ENCODE assay signal across 8 cellular contexts in the genomic region with DNA sequence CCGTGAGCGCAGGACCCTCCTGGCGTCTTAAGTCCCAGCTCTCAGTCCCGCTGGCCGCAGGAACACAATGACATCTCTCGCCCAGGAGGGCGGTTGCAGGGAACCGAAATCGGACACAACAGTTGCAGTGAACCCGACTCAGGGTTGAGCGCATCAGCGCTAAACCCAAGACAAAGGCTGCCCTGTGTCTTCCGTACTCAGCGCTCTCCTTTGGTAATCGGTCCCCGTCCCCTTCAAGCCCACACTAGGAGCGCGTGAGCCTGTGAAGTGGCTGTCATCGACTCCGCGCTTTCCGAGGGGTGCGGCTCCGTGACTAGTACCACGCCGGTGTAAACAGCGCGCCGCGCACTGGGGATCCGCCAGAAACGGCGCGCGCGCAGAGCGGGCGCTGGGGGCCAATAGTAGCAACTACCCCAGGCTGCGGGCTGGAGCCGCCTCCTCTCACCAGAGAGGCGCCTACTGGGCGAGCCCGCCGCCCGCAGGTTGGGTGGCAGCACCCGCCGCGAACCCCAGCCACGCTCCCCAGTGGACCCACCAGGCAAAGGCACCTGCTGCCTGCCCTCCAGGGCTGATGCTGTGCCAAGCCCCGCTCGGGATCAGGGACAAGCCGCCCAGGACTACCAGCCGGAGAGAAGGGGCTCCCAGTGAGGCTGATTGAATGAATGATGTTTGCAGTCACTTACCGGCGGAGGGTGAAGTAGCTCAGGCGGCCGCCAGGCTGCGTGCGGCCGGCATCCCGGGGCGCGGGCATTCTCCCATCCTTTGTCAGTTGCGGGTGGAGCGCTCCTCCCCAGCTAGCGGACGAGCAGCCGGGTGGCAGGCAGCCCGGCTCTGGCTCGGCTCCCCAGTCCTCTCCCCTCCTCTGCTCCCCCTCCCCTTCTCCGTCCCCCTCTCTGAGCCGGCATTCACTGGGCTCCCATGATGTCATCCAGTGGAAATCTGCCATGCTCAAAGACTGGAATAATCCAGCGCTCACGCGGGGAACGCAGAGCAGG.
DNase-seq lines count a peak whose midpoint lies in the region; ATAC-seq and TF ChIP-seq lines count a peak whose summit lies in the region.

No MANE protein-coding gene starts in this region.

- H3K27me3 ChIP-seq in ovary = no peaks in the 10 kb centered on the region

- no peak for TF ChIP-seq EP300 in ovary (IDR thresholded peaks at IDR 0.05)

- in situ Hi-C loops in G401 (cut with HindIII; ENCODE audit: low sequenced_read_pairs) = no loop called here

- DNase-seq in G401 (ENCODE audit: low spot score) (peak; percentile 49), NCI-H748 (lab: John Stamatoyannopoulos, UW; ENCODE audit: unreplicated experiment) (peak; percentile 75), fibroblast of the aortic adventitia (ENCODE audit: low read depth) (peak; percentile 3), ovary (peak in 3 of 5 donors; percentile 15 to 17 (median 15)), NCI-H2029 treated with DMSO at 0.1 percent for 48 hours (lab: John Stamatoyannopoulos, UW) (no peak), GM19240 (ENCODE audit: insufficient read length, low spot score) (no peak)

- 1% methylated on average over 72 to 76 of the region's 76 CpGs for WGBS in ovary, 3 donors

- ATAC-seq in HG03521 (IDR thresholded peaks at IDR 0.05; ENCODE audit: unreplicated experiment) (no peak), HG02763 (IDR thresholded peaks at IDR 0.05; ENCODE audit: unreplicated experiment) (no peak)

- H3K36me3 ChIP-seq in ovary = no peaks in the 10 kb centered on the region

- H3K4me1 ChIP-seq in ovary (ENCODE audit: insufficient read depth) = no peaks in the 10 kb centered on the region

- no peak for TF ChIP-seq POLR2A in ovary (IDR thresholded peaks at IDR 0.05)

- H3K9me3 ChIP-seq in ovary = no peaks in the 10 kb centered on the region

- intact Hi-C loops in ovary (cut with DNase I) = no loop called here

- TF ChIP-seq CTCF in fibroblast of the aortic adventitia (IDR thresholded peaks at IDR 0.05; ENCODE audit: insufficient read depth, low read length) (no peak), ovary (IDR thresholded peaks at IDR 0.05) (no peak)

- H3K4me3 ChIP-seq in fibroblast of the aortic adventitia (ENCODE audit: low read depth, low read length) = peak overlapping the region; percentile 3
- H3K4me3 ChIP-seq in ovary = peak overlapping the region; percentile 16

- H3K27ac ChIP-seq in ovary = no peak overlapping the region

Comparison
In these comparisons a context has a peak if more than half of its experiments do, and no peak if none do; other contexts are left out.
1. DNase-seq: peak in G401 (single experiment), NCI-H748 (single experiment), fibroblast of the aortic adventitia (single experiment) and ovary (3 of 5); none in NCI-H2029 treated with DMSO at 0.1 percent for 48 hours (single experiment) and GM19240 (single experiment).